In the genomic region with DNA sequence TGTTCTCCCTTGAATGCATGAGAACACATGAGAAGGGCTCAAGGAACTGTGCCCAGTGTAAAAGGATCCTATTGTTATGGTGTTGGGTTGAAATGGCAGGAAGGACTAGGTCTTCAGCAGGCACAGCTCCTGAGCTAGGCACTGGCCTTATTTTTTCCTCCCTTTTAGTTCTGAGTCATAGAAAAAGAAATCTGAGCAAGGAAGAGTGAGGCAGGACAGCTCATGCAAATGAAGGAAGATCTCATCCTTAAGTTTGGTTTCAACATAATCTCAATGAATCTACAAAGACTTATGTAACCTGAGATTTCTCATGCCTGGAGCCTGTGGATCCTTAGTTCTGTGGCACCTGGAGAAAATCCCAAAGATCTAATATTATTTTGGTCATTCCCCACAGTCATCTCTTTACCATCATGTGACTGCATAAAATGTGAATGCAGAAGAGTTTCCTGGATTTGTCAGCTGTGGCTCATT, we compare ENCODE assay signal across 17 cellular contexts.
DNase-seq lines count a peak whose midpoint lies in the region; ATAC-seq and TF ChIP-seq lines count a peak whose summit lies in the region.
"Had no signal": no experiment of that assay in that cellular context is flagged by ENCODE, and none has a peak within 500 bp of the region (broad histone marks: within the 10 kb centered on the region; RNA-seq: fewer than 3 reads in every experiment).

No MANE protein-coding gene starts in this region.

- intact Hi-C loops in MCF 10A (cut with micrococcal nuclease): no loop called here
- intact Hi-C loops in breast epithelium (cut with DNase I; ENCODE audit: low total_unique reads): no loop called here
- intact Hi-C loops in Caco-2 (cut with micrococcal nuclease; ENCODE audit: unreplicated experiment): no loop called here

- CTCF ChIA-PET in MCF 10A (lab: Yijun Ruan, JAX): no interaction called here
- CTCF ChIA-PET in Caco-2 (lab: Charles Lee): no interaction called here

- no peaks in the 10 kb centered on the region for H3K36me3 Mint-ChIP-seq in MCF 10A (ENCODE audit: insufficient read depth, unreplicated experiment)
- H3K36me3 Mint-ChIP-seq in activated T-helper 17 cell treated with anti-CD3 and anti-CD28 coated beads, Interleukin-2, amount 50 U/mL, for 72 hours (ENCODE audit: low read depth): no peaks in the 10 kb centered on the region
- H3K36me3 Mint-ChIP-seq in Caco-2 (ENCODE audit: insufficient read depth, unreplicated experiment): no peaks in the 10 kb centered on the region

- peaks cover 8% of the 10 kb centered on the region for H3K4me1 Mint-ChIP-seq in MCF 10A (ENCODE audit: insufficient read depth, unreplicated experiment)
- peaks cover 8% of the 10 kb centered on the region for H3K4me1 Mint-ChIP-seq in activated T-helper 17 cell treated with anti-CD3 and anti-CD28 coated beads, Interleukin-2, amount 50 U/mL, for 72 hours
- no peaks in the 10 kb centered on the region for H3K4me1 Mint-ChIP-seq in Caco-2 (ENCODE audit: low read depth, unreplicated experiment)

- peak; percentile 45 for ATAC-seq in activated T-helper 17 cell treated with anti-CD3 and anti-CD28 coated beads, Interleukin-2, amount 50 U/mL, for 72 hours (replicated peaks)
- ATAC-seq in HG03196 (IDR thresholded peaks at IDR 0.05; ENCODE audit: unreplicated experiment) (no peak), HG03108 (IDR thresholded peaks at IDR 0.05; ENCODE audit: unreplicated experiment) (no peak), HG03025 (IDR thresholded peaks at IDR 0.05; ENCODE audit: low FRiP score, unreplicated experiment) (no peak)
- ATAC-seq: left lung had no signal

- H3K36me3 ChIP-seq in breast epithelium (no peaks in the 10 kb centered on the region), Caco-2 (ENCODE audit: control insufficient read depth, insufficient read depth, low read length) (no peaks in the 10 kb centered on the region)
- H3K36me3 ChIP-seq: left lung, MG63, SJCRH30 had no signal

- BruUV-seq in MCF 10A (replicated peaks; lab: Mats Ljungman, UMichigan) (no TSS peak), Caco-2 (replicated peaks; lab: Mats Ljungman, UMichigan) (no TSS peak)

- H3K4me3 Mint-ChIP-seq in MCF 10A (ENCODE audit: unreplicated experiment): no peak overlapping the region
- no peak overlapping the region for H3K4me3 Mint-ChIP-seq in activated T-helper 17 cell treated with anti-CD3 and anti-CD28 coated beads, Interleukin-2, amount 50 U/mL, for 72 hours
- no peak overlapping the region for H3K4me3 Mint-ChIP-seq in Caco-2 (ENCODE audit: unreplicated experiment)
- H3K4me3 Mint-ChIP-seq: B cell had no signal

- no peaks in the 10 kb centered on the region for H3K27me3 Mint-ChIP-seq in MCF 10A (ENCODE audit: insufficient read depth, unreplicated experiment)
- H3K27me3 Mint-ChIP-seq in activated T-helper 17 cell treated with anti-CD3 and anti-CD28 coated beads, Interleukin-2, amount 50 U/mL, for 72 hours: no peaks in the 10 kb centered on the region
- H3K27me3 Mint-ChIP-seq in Caco-2 (ENCODE audit: insufficient read depth, unreplicated experiment): no peaks in the 10 kb centered on the region
- H3K27me3 Mint-ChIP-seq: B cell had no signal

- H3K4me1 ChIP-seq in breast epithelium (no peaks in the 10 kb centered on the region), Caco-2 (no peaks in the 10 kb centered on the region)
- H3K4me1 ChIP-seq: left lung, SJCRH30 had no signal

- POLR2A ChIA-PET in MCF 10A (lab: Yijun Ruan, JAX) (interaction anchor here (0.8 to 1.2 kb wide), 7 partner anchors 9 to 191 kb away, joined by 3 to 5 read pairs (median 3); no protein-coding TSS in a partner anchor), Caco-2 (lab: Charles Lee) (no interaction called here)

- peak; percentile 76 for DNase-seq in MCF 10A (ENCODE audit: unreplicated experiment)
- DNase-seq in breast epithelium (ENCODE audit: low spot score in 2 of 2): no peak
- DNase-seq in glomerular visceral epithelial cell (ENCODE audit: extremely low spot score): peak; percentile 11
- no peak for DNase-seq in Caco-2
- DNase-seq: activated CD4-positive, alpha-beta T cell treated with anti-CD3 and anti-CD28 coated beads for 1 hour; caudate nucleus; left lung; MG63; NCI-H510A; nucleus accumbens; stimulated activated CD4-positive, alpha-beta T cell treated with anti-CD3 and anti-CD28 coated beads, Interleukin-4, amount 100 ng/mL, for 24 hours had no signal

- H3K9me3 ChIP-seq in breast epithelium: peaks cover 0 to 3% of the 10 kb centered on the region in 2 donors
- H3K9me3 ChIP-seq in Caco-2: peaks cover 3% of the 10 kb centered on the region; the same call in 1 of the 2 replicates

- no peak overlapping the region for H3K4me3 ChIP-seq in breast epithelium
- H3K4me3 ChIP-seq in Caco-2 (ENCODE audit: low read depth, low read length): no peak overlapping the region
- H3K4me3 ChIP-seq: left lung, MG63, SJCRH30 had no signal

- no peak for TF ChIP-seq POLR2A in breast epithelium (IDR thresholded peaks at IDR 0.05)

- no peaks in the 10 kb centered on the region for H3K27me3 ChIP-seq in breast epithelium
- no peaks in the 10 kb centered on the region for H3K27me3 ChIP-seq in Caco-2 (replicated peaks; ENCODE audit: control insufficient read depth, insufficient read depth, low read length)
- H3K27me3 ChIP-seq: left lung, MG63, SJCRH30 had no signal

- no peak for TF ChIP-seq CTCF in MCF 10A (IDR thresholded peaks at IDR 0.05; ENCODE audit: unreplicated experiment)
- no peak for TF ChIP-seq CTCF in breast epithelium (IDR thresholded peaks at IDR 0.05)
- TF ChIP-seq CTCF in Caco-2 (IDR thresholded peaks at IDR 0.05; ENCODE audit: insufficient read depth in 1 of 2, low read depth in 1 of 2, low read length in 1 of 2, severe bottlenecking in 1 of 2, unreplicated experiment in 1 of 2): no peak

- H3K9me3 Mint-ChIP-seq in MCF 10A (ENCODE audit: unreplicated experiment): peaks cover 8% of the 10 kb centered on the region
- peaks cover 3% of the 10 kb centered on the region for H3K9me3 Mint-ChIP-seq in activated T-helper 17 cell treated with anti-CD3 and anti-CD28 coated beads, Interleukin-2, amount 50 U/mL, for 72 hours
- no peaks in the 10 kb centered on the region for H3K9me3 Mint-ChIP-seq in Caco-2 (ENCODE audit: unreplicated experiment)

- no peak overlapping the region for H3K27ac ChIP-seq in breast epithelium
- H3K27ac ChIP-seq: left lung, SJCRH30 had no signal

- H3K27ac Mint-ChIP-seq in MCF 10A (ENCODE audit: low read depth, unreplicated experiment) (peak overlapping the region; percentile 77), Caco-2 (ENCODE audit: unreplicated experiment) (no peak overlapping the region)
- no peak overlapping the region for H3K27ac Mint-ChIP-seq in activated T-helper 17 cell treated with anti-CD3 and anti-CD28 coated beads, Interleukin-2, amount 50 U/mL, for 72 hours
- H3K27ac Mint-ChIP-seq: B cell had no signal

Comparison
In these comparisons a context has a peak if more than half of its experiments do, and no peak if none do; other contexts are left out.
1. DNase-seq: peak in MCF 10A (single experiment) and glomerular visceral epithelial cell (single experiment); none in breast epithelium (0 of 2) and Caco-2 (0 of 2).